In genomic region chr21:27265492-27265891, GRCh38 we compare ENCODE assay signal across 17 cellular contexts.
DNase-seq lines count a peak whose midpoint lies in the region; ATAC-seq and TF ChIP-seq lines count a peak whose summit lies in the region.
"Had no signal": no experiment of that assay in that cellular context is flagged by ENCODE, and none has a peak within 500 bp of the region (broad histone marks: within the 10 kb centered on the region; RNA-seq: fewer than 3 reads in every experiment).

No MANE protein-coding gene starts in this region.

- no peak overlapping the region for H3K23ac ChIP-seq in mesenchymal stem cell (ENCODE audit: low read length in 2 of 2)

- H3K4me2 ChIP-seq in PC-3 (ENCODE audit: low read length), result no peak overlapping the region
- no peak overlapping the region for H3K4me2 ChIP-seq in mesenchymal stem cell (ENCODE audit: low read length, poor library complexity, severe bottlenecking)

- H3K9ac ChIP-seq in PC-3 (ENCODE audit: low read length) (no peak overlapping the region), mesenchymal stem cell (ENCODE audit: low read length) (peak overlapping the region; percentile 20)
- H3K9ac ChIP-seq: GM23248 had no signal

- H4K20me1 ChIP-seq in PC-3 (ENCODE audit: low read length), result no peaks in the 10 kb centered on the region

- BruUV-seq in PC-3 (replicated peaks; lab: Mats Ljungman, UMichigan), result no TSS peak

- no peak for TF ChIP-seq POLR2A in vagina (IDR thresholded peaks at IDR 0.05)

- no peaks in the 10 kb centered on the region for H3K36me3 ChIP-seq in PC-3 (ENCODE audit: low read depth, low read length)
- H3K36me3 ChIP-seq in mesenchymal stem cell (ENCODE audit: control insufficient read depth in 1 of 2, insufficient read depth in 2 of 2, low read depth in 1 of 2, low read length in 2 of 2), result no peaks in the 10 kb centered on the region
- H3K36me3 ChIP-seq in vagina, result no peaks in the 10 kb centered on the region

- H2AFZ ChIP-seq in PC-3 (ENCODE audit: low read length), result no peak overlapping the region
- no peak overlapping the region for H2AFZ ChIP-seq in mesenchymal stem cell (ENCODE audit: low read depth, low read length)
- H2AFZ ChIP-seq: GM23248 had no signal

- H3K4me1 ChIP-seq in PC-3 (ENCODE audit: insufficient read depth, low read length) (no peaks in the 10 kb centered on the region), mesenchymal stem cell (ENCODE audit: control insufficient read depth, insufficient read depth, low read depth, low read length) (no peaks in the 10 kb centered on the region), vagina (peaks cover 31% of the 10 kb centered on the region)

- H2BK15ac ChIP-seq in mesenchymal stem cell (ENCODE audit: low read depth, poor library complexity, severe bottlenecking), result no peak overlapping the region

- H4K91ac ChIP-seq in mesenchymal stem cell (ENCODE audit: low read length), result no peak overlapping the region

- no peaks in the 10 kb centered on the region for H3K9me2 ChIP-seq in PC-3 (replicated peaks; ENCODE audit: low read length)

- H3K27me3 ChIP-seq in PC-3 (ENCODE audit: low read length) (no peaks in the 10 kb centered on the region), mesenchymal stem cell (ENCODE audit: control insufficient read depth in 1 of 2, insufficient read depth in 1 of 2, low read length in 2 of 2) (no peaks in the 10 kb centered on the region), vagina (no peaks in the 10 kb centered on the region)

- no peaks in the 10 kb centered on the region for H3F3A ChIP-seq in PC-3 (ENCODE audit: low read length, unreplicated experiment)

- H2BK12ac ChIP-seq in mesenchymal stem cell (ENCODE audit: low read length in 2 of 2), result no peak overlapping the region

- no peak for TF ChIP-seq CTCF in PC-3 (conservative IDR thresholded peaks at IDR 0.05; ENCODE audit: low read depth, low read length)
- no peak for TF ChIP-seq CTCF in vagina (IDR thresholded peaks at IDR 0.05)

- no peak overlapping the region for H3K18ac ChIP-seq in mesenchymal stem cell (ENCODE audit: low read depth in 1 of 2, low read length in 2 of 2)

- H3K14ac ChIP-seq in mesenchymal stem cell (ENCODE audit: low read length in 2 of 2), result no peak overlapping the region

- H3K9me3 ChIP-seq in PC-3 (ENCODE audit: low read length) (peaks cover 9% of the 10 kb centered on the region; the same call in 1 of the 2 replicates), mesenchymal stem cell (ENCODE audit: control insufficient read depth, low read length) (no peaks in the 10 kb centered on the region), vagina (no peaks in the 10 kb centered on the region)

- H3K4ac ChIP-seq in mesenchymal stem cell (ENCODE audit: low read depth in 1 of 2, low read length in 2 of 2), result no peak overlapping the region

- H4K8ac ChIP-seq in mesenchymal stem cell (ENCODE audit: low read length), result no peak overlapping the region

- H2BK120ac ChIP-seq in mesenchymal stem cell (ENCODE audit: low read depth, low read length), result no peak overlapping the region

- no peaks in the 10 kb centered on the region for H3K79me2 ChIP-seq in PC-3 (ENCODE audit: low read length)

- H3K79me1 ChIP-seq in mesenchymal stem cell (replicated peaks; ENCODE audit: low read length, poor library complexity, severe bottlenecking), result no peaks in the 10 kb centered on the region

- no peak overlapping the region for H2BK5ac ChIP-seq in mesenchymal stem cell (ENCODE audit: low read depth, low read length, poor library complexity, severe bottlenecking)

- H3K27ac ChIP-seq in PC-3 (ENCODE audit: low read length) (no peak overlapping the region), mesenchymal stem cell (ENCODE audit: low read length, poor library complexity, severe bottlenecking) (no peak overlapping the region), vagina (peak overlapping the region; percentile 2)
- H3K27ac ChIP-seq: GM23248 had no signal

- ATAC-seq in PC-3 (peak; percentile 42; the same call in 1 of the 2 replicates), GM21381 (IDR thresholded peaks at IDR 0.05; ENCODE audit: unreplicated experiment) (no peak), GM19324 (IDR thresholded peaks at IDR 0.05; ENCODE audit: low FRiP score, unreplicated experiment) (no peak)
- ATAC-seq: GM12878 had no signal

- no peak overlapping the region for H2AK5ac ChIP-seq in mesenchymal stem cell (ENCODE audit: low read length, severe bottlenecking)

- POLR2A ChIA-PET in PC-3 (lab: Charles Lee; ENCODE audit: unreplicated experiment), result no interaction called here

- H3K4me3 ChIP-seq in PC-3 (ENCODE audit: low read length) (no peak overlapping the region), mesenchymal stem cell (ENCODE audit: insufficient read depth in 1 of 2, low read depth in 1 of 2, low read length in 2 of 2) (no peak overlapping the region), vagina (no peak overlapping the region)
- H3K4me3 ChIP-seq: GM12878, GM23248 had no signal

- CTCF ChIA-PET in PC-3 (lab: Charles Lee), result no interaction called here

- DNase-seq in PC-3, result no peak
- no peak for DNase-seq in mesenchymal stem cell
- no peak for DNase-seq in vagina (ENCODE audit: extremely low spot score in 2 of 2)
- no peak for DNase-seq in SW 1271 (lab: John Stamatoyannopoulos, UW)
- DNase-seq: C1 segment of cervical spinal cord; Calu3; CD4-positive, alpha-beta memory T cell; COR-L47; DMS153; EL; GDM1; GM23248; H7; HCEC 1CT had no signal

- WGBS in mesenchymal stem cell, result 94% methylated on average over 1 of the region's 1 CpG

- intact Hi-C loops in PC-3 (cut with micrococcal nuclease) (no loop called here), vagina (cut with DNase I) (no loop called here)
